ENCODE assay signal across 16 cellular contexts in the genomic region with DNA sequence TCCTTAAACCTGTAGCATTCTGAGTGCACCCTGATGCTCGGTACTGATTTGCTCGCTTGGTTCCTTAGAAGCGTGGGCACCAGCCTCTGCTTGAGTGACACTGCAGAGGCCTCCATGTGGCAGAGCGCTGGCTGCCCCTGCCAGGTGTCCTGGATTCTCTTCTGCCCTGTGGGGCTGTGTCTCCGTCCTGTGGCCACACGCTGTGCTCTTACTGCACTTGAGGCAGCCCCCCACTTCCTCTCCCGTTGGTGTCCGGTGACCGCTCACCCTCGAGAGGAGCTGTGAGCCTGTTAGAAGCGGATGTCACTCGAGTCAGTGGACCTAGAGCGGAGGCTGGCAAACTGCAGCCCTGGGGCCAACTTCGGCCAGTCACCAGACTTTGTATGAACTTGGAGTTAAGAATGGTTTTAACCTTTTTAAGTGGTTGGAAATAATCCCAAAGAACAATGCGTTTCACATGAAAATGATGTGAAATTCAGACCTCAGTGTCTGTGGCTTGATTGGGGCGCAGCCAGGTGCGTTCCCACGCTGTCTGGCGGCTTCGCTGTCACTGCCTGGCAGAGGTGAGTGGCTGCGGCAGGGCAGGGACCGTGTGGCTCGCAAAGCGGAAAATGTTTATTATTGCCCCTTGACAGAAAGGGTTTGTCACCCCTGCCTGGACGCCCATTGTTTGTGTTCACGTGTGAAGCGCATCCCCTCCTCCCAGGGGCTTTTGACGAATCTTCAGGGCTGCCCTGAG. TPM values are rescaled to one million over a fixed set of nuclear protein-coding genes. Genes with fewer than 3 reads are reported as not detected.
DNase-seq lines count a peak whose midpoint lies in the region; ATAC-seq and TF ChIP-seq lines count a peak whose summit lies in the region.
"Had no signal": no experiment of that assay in that cellular context is flagged by ENCODE, and none has a peak within 500 bp of the region (broad histone marks: within the 10 kb centered on the region; RNA-seq: fewer than 3 reads in every experiment).

No MANE protein-coding gene starts in this region.

- ATAC-seq in GM23338 (no peak), WTC11 (no peak), SK-N-SH treated with all-trans-retinoic acid at 6 μM for 48 hours (no peak)

- H3K36me3 Mint-ChIP-seq in GM23338 (ENCODE audit: low read depth) (peaks cover 52% of the 10 kb centered on the region), WTC11 (peaks cover 40% of the 10 kb centered on the region)

- H3K9ac ChIP-seq in colonic mucosa (ENCODE audit: low read depth in 2 of 2, low read length in 2 of 2): no peak overlapping the region
- H3K9ac ChIP-seq: KMS-11 had no signal

- no peak for DNase-seq in GM23338 (ENCODE audit: low spot score)
- no peak for DNase-seq in WTC11 (ENCODE audit: low spot score)
- peak; percentile 53 for DNase-seq in sigmoid colon
- DNase-seq in EL: no peak
- DNase-seq in colonic mucosa: no peak
- DNase-seq in HEK293T (ENCODE audit: extremely low spot score): no peak
- DNase-seq: HCEC 1CT, NCI-H1048, NCI-H146, NCI-H2081, NCI-H510A had no signal

- no peaks in the 10 kb centered on the region for H3F3A ChIP-seq in GM23338 (replicated peaks; ENCODE audit: low read depth)

- POLR2A ChIA-PET in WTC11 (lab: Charles Lee): no interaction called here
- POLR2A ChIA-PET in HEK293T (lab: Yijun Ruan, JAX): no interaction called here

- intact Hi-C loops in sigmoid colon (cut with DNase I) (no loop called here), colonic mucosa (cut with DNase I) (loop anchor here (5.0 kb wide), 1 partner anchor 164 kb away; no protein-coding TSS in a partner anchor)

- no peaks in the 10 kb centered on the region for H3K9me3 ChIP-seq in sigmoid colon
- no peaks in the 10 kb centered on the region for H3K9me3 ChIP-seq in colonic mucosa

- H3K27me3 Mint-ChIP-seq in GM23338 (ENCODE audit: insufficient read depth, low read depth, poor library complexity) (peaks cover 3% of the 10 kb centered on the region), WTC11 (ENCODE audit: low read depth) (no peaks in the 10 kb centered on the region)

- no peak overlapping the region for H3K4me3 Mint-ChIP-seq in GM23338
- no peak overlapping the region for H3K4me3 Mint-ChIP-seq in WTC11
- H3K4me3 Mint-ChIP-seq: CD14-positive monocyte had no signal

- H3K27me3 ChIP-seq in GM23338 (ENCODE audit: insufficient read depth): no peaks in the 10 kb centered on the region
- H3K27me3 ChIP-seq in layer of hippocampus (ENCODE audit: control insufficient read depth, insufficient read depth, low read length): no peaks in the 10 kb centered on the region
- no peaks in the 10 kb centered on the region for H3K27me3 ChIP-seq in sigmoid colon
- H3K27me3 ChIP-seq in colonic mucosa: no peaks in the 10 kb centered on the region

- no peak for TF ChIP-seq EP300 in sigmoid colon (IDR thresholded peaks at IDR 0.05)

- H3K9me3 Mint-ChIP-seq in GM23338 (no peaks in the 10 kb centered on the region), WTC11 (no peaks in the 10 kb centered on the region)

- TF ChIP-seq CTCF in GM23338 (conservative IDR thresholded peaks at IDR 0.05; ENCODE audit: low read depth in 2 of 2) (no peak), WTC11 (IDR thresholded peaks at IDR 0.05) (no peak), sigmoid colon (IDR thresholded peaks at IDR 0.05) (no peak), colonic mucosa (IDR thresholded peaks at IDR 0.05) (no peak)

- H3K79me2 ChIP-seq in GM23338 (replicated peaks; ENCODE audit: insufficient read depth): peaks cover 6% of the 10 kb centered on the region; the same call in 1 of the 2 replicates

- no peaks in the 10 kb centered on the region for H3K9me2 ChIP-seq in GM23338 (ENCODE audit: insufficient read depth)

- H3K4me1 ChIP-seq in GM23338 (ENCODE audit: insufficient read depth) (no peaks in the 10 kb centered on the region), sigmoid colon (peaks cover 0 to 29% (median 15%) of the 10 kb centered on the region in 4 donors), colonic mucosa (no peaks in the 10 kb centered on the region)

- H4K20me1 ChIP-seq in GM23338 (replicated peaks; ENCODE audit: insufficient read depth): peaks cover 5% of the 10 kb centered on the region

- H3K4me3 ChIP-seq in GM23338 (no peak overlapping the region), sigmoid colon (no peak overlapping the region), colonic mucosa (no peak overlapping the region)
- H3K4me3 ChIP-seq: SK-N-MC had no signal

- H2AFZ ChIP-seq in GM23338: no peak overlapping the region

- CTCF ChIA-PET in WTC11 (lab: Charles Lee) (no interaction called here), HEK293T (lab: Yijun Ruan, JAX) (no interaction called here)

- H3K27ac Mint-ChIP-seq in GM23338 (no peak overlapping the region), WTC11 (peak overlapping the region; percentile 79)

- H3K27ac ChIP-seq in GM23338 (ENCODE audit: low read depth): peak overlapping the region; percentile 63; the same call in 1 of the 2 replicates
- H3K27ac ChIP-seq in layer of hippocampus (ENCODE audit: low read depth, low read length): peak overlapping the region; percentile 43
- H3K27ac ChIP-seq in sigmoid colon: no peak overlapping the region
- H3K27ac ChIP-seq in colonic mucosa: no peak overlapping the region
- H3K27ac ChIP-seq: KMS-11, SK-N-MC had no signal

- WGBS in sigmoid colon, 2 donors: 94 to 96% methylated on average over 28 of the region's 28 CpGs

- TF ChIP-seq POLR2A in sigmoid colon (IDR thresholded peaks at IDR 0.05): no peak

- H3K4me1 Mint-ChIP-seq in GM23338 (peaks cover 10% of the 10 kb centered on the region), WTC11 (peaks cover 8% of the 10 kb centered on the region; the same call in 1 of the 2 replicates)
- H3K4me1 Mint-ChIP-seq: CD14-positive monocyte had no signal

- no peak overlapping the region for H3K4me2 ChIP-seq in GM23338
- H3K4me2 ChIP-seq: KMS-11 had no signal

- peaks cover 23% of the 10 kb centered on the region; the same call in 1 of the 2 replicates for H3K36me3 ChIP-seq in GM23338 (ENCODE audit: insufficient read depth)
- H3K36me3 ChIP-seq in sigmoid colon: peaks cover 23 to 79% (median 26%) of the 10 kb centered on the region in 4 donors
- no peaks in the 10 kb centered on the region for H3K36me3 ChIP-seq in colonic mucosa

TF ChIP-seq in WTC11, 78 proteins besides CTCF, POLR2A, EP300 and RAD21 (continues in another document):
- TF ChIP-seq, protein P1, sequence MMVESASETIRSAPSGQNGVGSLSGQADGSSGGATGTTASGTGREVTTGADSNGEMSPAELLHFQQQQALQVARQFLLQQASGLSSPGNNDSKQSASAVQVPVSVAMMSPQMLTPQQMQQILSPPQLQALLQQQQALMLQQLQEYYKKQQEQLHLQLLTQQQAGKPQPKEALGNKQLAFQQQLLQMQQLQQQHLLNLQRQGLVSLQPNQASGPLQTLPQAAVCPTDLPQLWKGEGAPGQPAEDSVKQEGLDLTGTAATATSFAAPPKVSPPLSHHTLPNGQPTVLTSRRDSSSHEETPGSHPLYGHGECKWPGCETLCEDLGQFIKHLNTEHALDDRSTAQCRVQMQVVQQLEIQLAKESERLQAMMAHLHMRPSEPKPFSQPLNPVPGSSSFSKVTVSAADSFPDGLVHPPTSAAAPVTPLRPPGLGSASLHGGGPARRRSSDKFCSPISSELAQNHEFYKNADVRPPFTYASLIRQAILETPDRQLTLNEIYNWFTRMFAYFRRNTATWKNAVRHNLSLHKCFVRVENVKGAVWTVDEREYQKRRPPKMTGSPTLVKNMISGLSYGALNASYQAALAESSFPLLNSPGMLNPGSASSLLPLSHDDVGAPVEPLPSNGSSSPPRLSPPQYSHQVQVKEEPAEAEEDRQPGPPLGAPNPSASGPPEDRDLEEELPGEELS (CRISPR knock-in tag; IDR thresholded peaks at IDR 0.05): no peak

TF ChIP-seq in SK-N-SH treated with all-trans-retinoic acid at 6 μM for 48 hours, 23 proteins besides CTCF, POLR2A, EP300 and RAD21 (continues in another document):
- TF ChIP-seq RARB (CRISPR knock-in tag; IDR thresholded peaks at IDR 0.05) (no peak), ZFP3 (CRISPR knock-in tag; IDR thresholded peaks at IDR 0.05) (no peak), PPARA (CRISPR knock-in tag; IDR thresholded peaks at IDR 0.05; ENCODE audit: borderline replicate concordance) (no peak)

TF ChIP-seq in HEK293T, 16 proteins besides CTCF, POLR2A, EP300 and RAD21:
- TF ChIP-seq FOXM1 (IDR thresholded peaks at IDR 0.05; ENCODE audit: borderline replicate concordance) (no peak), SUZ12 (IDR thresholded peaks at IDR 0.05) (no peak), NFRKB (IDR thresholded peaks at IDR 0.05) (no peak), L3MBTL2 (conservative IDR thresholded peaks at IDR 0.05) (no peak), ARNT (IDR thresholded peaks at IDR 0.05) (no peak), CTBP1 (IDR thresholded peaks at IDR 0.05; ENCODE audit: borderline replicate concordance) (no peak), SP1 (IDR thresholded peaks at IDR 0.05) (no peak)

RNA-seq across cellular contexts. Expression of a gene that starts 53.1 kb away (rescaled TPM):
- 17.3 and 18.5 TPM in 2 replicates for total RNA-seq in GM23338 (2014; rRNA removed; shearing (Covaris generic))
- polyA plus RNA-seq in GM23338 (2016; fragmentation: Nextera tagmentation; extraction: Ambion mirVana): 9.8 and 9.9 TPM in 2 replicates
- 15.9 to 17.1 TPM (median 16.4 TPM) in 3 replicates for total RNA-seq in WTC11 (2021)
- total RNA-seq in sigmoid colon: 10 to 100 TPM in 2 of 4 donors, 1 to 10 TPM in 2; 6.1 to 10.5 (median 9.0) TPM
- 1 to 10 TPM; 2.4 to 5.3 (median 3.9) TPM for polyA plus RNA-seq in sigmoid colon
- 1 to 10 TPM; 9.2 to 9.6 TPM for total RNA-seq in colonic mucosa

Comparison
In these comparisons a context has a peak if more than half of its experiments do, and no peak if none do; other contexts are left out.
1. H3K27ac ChIP-seq: peak in GM23338 (single experiment) and layer of hippocampus (single experiment); none in sigmoid colon (0 of 4) and colonic mucosa (single experiment).